8 cellular contexts compared by ENCODE assay signal in genomic region chr12:121015825-121016766, GRCh38. TPM values are rescaled to one million over a fixed set of nuclear protein-coding genes. Genes with fewer than 3 reads are reported as not detected.
DNase-seq lines count a peak whose midpoint lies in the region; ATAC-seq and TF ChIP-seq lines count a peak whose summit lies in the region.

A gene with protein sequence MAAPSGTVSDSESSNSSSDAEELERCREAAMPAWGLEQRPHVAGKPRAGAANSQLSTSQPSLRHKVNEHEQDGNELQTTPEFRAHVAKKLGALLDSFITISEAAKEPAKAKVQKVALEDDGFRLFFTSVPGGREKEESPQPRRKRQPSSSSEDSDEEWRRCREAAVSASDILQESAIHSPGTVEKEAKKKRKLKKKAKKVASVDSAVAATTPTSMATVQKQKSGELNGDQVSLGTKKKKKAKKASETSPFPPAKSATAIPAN (minus strand): TSS chr12:121016487. CDS start chr12:121016474, 13 bp downstream.

- peak within 1 kb of the TSS; percentile 96 for H3K4me3 ChIP-seq in BJ (ENCODE audit: low read depth, low read length)

- ATAC-seq in HG03457 (IDR thresholded peaks at IDR 0.05; ENCODE audit: unreplicated experiment) = peak; percentile 83

- peak within 1 kb of the TSS; percentile 100 for H3K4me3 Mint-ChIP-seq in chondrocyte (ENCODE audit: unreplicated experiment)

- H3K9me3 Mint-ChIP-seq in chondrocyte (ENCODE audit: low read depth) = no peaks in the 10 kb centered on the region

- TF ChIP-seq CTCF in BJ (IDR thresholded peaks at IDR 0.05; ENCODE audit: insufficient read depth, low read depth, low read length) (no peak), chondrocyte (IDR thresholded peaks at IDR 0.05) (peak; percentile 10)

- POLR2A ChIA-PET in BJ (lab: Charles Lee) = interaction anchor here (0.5 kb wide), 1 partner anchor 628 kb away, joined by 4 read pairs; no protein-coding TSS in a partner anchor

- peak within 1 kb of the TSS; percentile 99 for H3K27ac Mint-ChIP-seq in chondrocyte (ENCODE audit: unreplicated experiment)

- peaks cover 8% of the 10 kb centered on the region for H3K36me3 ChIP-seq in BJ (ENCODE audit: control insufficient read depth, insufficient read depth, low read length)

- H3K27me3 ChIP-seq in BJ (ENCODE audit: control insufficient read depth, insufficient read depth, low read length) = 0 out of 2 replicates have a peak, but pooled peaks cover 2% of the 10 kb centered on the region
- H3K27me3 ChIP-seq in layer of hippocampus (ENCODE audit: control insufficient read depth, insufficient read depth, low read length) = no peaks in the 10 kb centered on the region

- no peak for DNase-seq in BJ (ENCODE audit: low read depth)
- peak; percentile 82 for DNase-seq in GM19240 (ENCODE audit: insufficient read length, low spot score)
- DNase-seq in NCI-H524 (lab: John Stamatoyannopoulos, UW) = peak; percentile 88 to 94
- peak; percentile 87 to 88 for DNase-seq in activated CD4-positive, alpha-beta T cell treated with anti-CD3 and anti-CD28 coated beads for 24 hours (ENCODE audit: low read depth in 2 of 2)
- DNase-seq in chondrocyte (ENCODE audit: low spot score) = peak; percentile 95
- peak; percentile 83 to 88 (median 86) for DNase-seq in stimulated activated CD4-positive, alpha-beta T cell treated with anti-CD3 and anti-CD28 coated beads, Interleukin-1b, Interleukin-23, amount 100 ng/mL, for 24 hours (ENCODE audit: low read depth in 4 of 4, low spot score in 1 of 4)

- CTCF ChIA-PET in BJ (lab: Yijun Ruan, JAX) = interaction anchor here (1.3 kb wide), 1 partner anchor 11 kb away, joined by 4 read pairs; no protein-coding TSS in a partner anchor

- H3K36me3 Mint-ChIP-seq in chondrocyte (ENCODE audit: low read depth) = peaks cover 7% of the 10 kb centered on the region

- peaks cover 4% of the 10 kb centered on the region for H3K27me3 Mint-ChIP-seq in chondrocyte (ENCODE audit: low read depth)

- H3K27ac ChIP-seq in layer of hippocampus (ENCODE audit: low read depth, low read length) = peak within 1 kb of the TSS; percentile 2

- H3K4me1 Mint-ChIP-seq in chondrocyte (ENCODE audit: low read depth) = peaks cover 17% of the 10 kb centered on the region

RNA-seq across cellular contexts. Expression of the gene that starts here (rescaled TPM):
- 12.0 and 14.0 TPM in 2 replicates for polyA plus RNA-seq in BJ (2011; rRNA removed)
- 4.5 and 5.8 TPM in 2 replicates for polyA minus RNA-seq in BJ (2011; rRNA and poly(A)+ RNA removed)
- 12.1 to 14.2 TPM (median 14.1 TPM) in 3 replicates for total RNA-seq in chondrocyte
